In the genomic region with DNA sequence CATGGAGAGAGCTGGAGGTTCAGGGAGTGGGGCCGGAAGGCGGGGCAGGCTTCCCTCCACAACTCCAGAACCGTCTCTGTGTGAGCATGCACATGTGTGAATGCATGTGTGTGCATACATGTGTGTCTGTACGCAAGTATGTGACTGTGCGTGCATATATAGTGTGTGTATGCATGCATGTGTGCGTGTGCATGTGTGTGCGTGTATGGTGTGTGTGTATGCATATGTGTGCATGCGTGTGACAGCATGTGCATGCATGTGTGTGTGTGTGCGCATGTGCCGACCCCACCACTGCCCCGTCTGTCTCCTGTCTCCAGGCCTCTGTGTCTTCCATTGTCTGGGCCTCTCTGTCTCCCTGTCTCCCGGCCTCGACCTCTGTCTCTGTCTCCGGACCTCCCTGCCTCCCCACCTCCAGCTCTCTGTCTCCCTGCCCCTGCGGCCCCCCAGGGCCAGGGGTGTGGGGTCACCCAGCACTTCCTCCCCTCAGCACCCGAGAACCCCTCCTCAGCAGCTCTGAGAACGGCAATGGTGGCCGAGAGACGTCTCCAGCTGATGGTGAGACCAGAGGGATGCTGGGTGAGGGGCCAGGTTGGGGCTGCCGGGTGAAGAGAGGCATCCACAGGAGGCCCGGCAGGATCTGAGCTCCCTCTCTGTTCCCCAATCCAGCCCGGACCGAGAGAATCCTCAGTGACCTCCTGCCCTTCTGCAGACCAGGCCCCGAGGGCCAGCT, we compare ENCODE assay signal across 25 cellular contexts. TPM values are rescaled to one million over a fixed set of nuclear protein-coding genes. Genes with fewer than 3 reads are reported as not detected.
A peak's percentile ranks its signal among the peaks of the same experiment; 100 is the strongest.
DNase-seq lines count a peak whose midpoint lies in the region; ATAC-seq and TF ChIP-seq lines count a peak whose summit lies in the region.
"Had no signal": no experiment of that assay in that cellular context is flagged by ENCODE, and none has a peak within 500 bp of the region (broad histone marks: within the 10 kb centered on the region; RNA-seq: fewer than 3 reads in every experiment).

No MANE protein-coding gene starts in this region.

- CTCF ChIA-PET in Caco-2 (lab: Charles Lee): interaction anchor here (1.5 kb wide), 1 partner anchor 17 kb away, joined by 3 read pairs; no protein-coding TSS in a partner anchor

- WGBS in transverse colon (ENCODE audit: low coverage in 1 of 2), 2 donors: 83% methylated on average over 24 of the region's 24 CpGs; no CpG with 5 or more reads in 1 of the 2 donors
- WGBS in adrenal gland, 4 donors: 87 to 90% (median 90%) methylated on average over 15 to 24 of the region's 24 CpGs

- H3K4me1 Mint-ChIP-seq in Caco-2 (ENCODE audit: low read depth, unreplicated experiment): peaks cover 28% of the 10 kb centered on the region
- H3K4me1 Mint-ChIP-seq in activated T-helper 17 cell treated with anti-CD3 and anti-CD28 coated beads, Interleukin-2, amount 50 U/mL, for 72 hours: peaks cover 17% of the 10 kb centered on the region
- H3K4me1 Mint-ChIP-seq in memory B cell: peaks cover 24% of the 10 kb centered on the region

- peak overlapping the region; percentile 77 to 91 (median 83) for H3K27ac ChIP-seq in transverse colon
- peak overlapping the region in 2 of 4 donors; percentile 59 to 69 for H3K27ac ChIP-seq in Peyer's patch
- H3K27ac ChIP-seq in adrenal gland: no peak overlapping the region
- H3K27ac ChIP-seq: cardiac muscle cell, gastrocnemius medialis, thyroid gland had no signal

- no peaks in the 10 kb centered on the region for H3K9me3 ChIP-seq in Caco-2
- H3K9me3 ChIP-seq in transverse colon: no peaks in the 10 kb centered on the region
- no peaks in the 10 kb centered on the region for H3K9me3 ChIP-seq in Peyer's patch
- H3K9me3 ChIP-seq in adrenal gland (replicated peaks in 1 of 3): no peaks in the 10 kb centered on the region
- H3K9me3 ChIP-seq: gastrocnemius medialis, MG63, thyroid gland had no signal

- H3K27me3 ChIP-seq in Caco-2 (replicated peaks; ENCODE audit: control insufficient read depth, insufficient read depth, low read length) (no peaks in the 10 kb centered on the region), transverse colon (no peaks in the 10 kb centered on the region), Peyer's patch (no peaks in the 10 kb centered on the region), adrenal gland (no peaks in the 10 kb centered on the region)
- H3K27me3 ChIP-seq: gastrocnemius medialis, MG63, thyroid gland had no signal

- ATAC-seq in activated T-helper 17 cell treated with anti-CD3 and anti-CD28 coated beads, Interleukin-2, amount 50 U/mL, for 72 hours (replicated peaks): no peak
- ATAC-seq in memory B cell (ENCODE audit: low read depth): no peak
- ATAC-seq: gastrocnemius medialis had no signal

- peaks cover 30% of the 10 kb centered on the region for H3K36me3 Mint-ChIP-seq in Caco-2 (ENCODE audit: insufficient read depth, unreplicated experiment)
- peaks cover 72% of the 10 kb centered on the region for H3K36me3 Mint-ChIP-seq in activated T-helper 17 cell treated with anti-CD3 and anti-CD28 coated beads, Interleukin-2, amount 50 U/mL, for 72 hours (ENCODE audit: low read depth)
- H3K36me3 Mint-ChIP-seq in memory B cell: peaks cover 35% of the 10 kb centered on the region

- peak overlapping the region; percentile 71 for H3K4me3 Mint-ChIP-seq in Caco-2 (ENCODE audit: unreplicated experiment)
- H3K4me3 Mint-ChIP-seq in activated T-helper 17 cell treated with anti-CD3 and anti-CD28 coated beads, Interleukin-2, amount 50 U/mL, for 72 hours: no peak overlapping the region
- H3K4me3 Mint-ChIP-seq in memory B cell: no peak overlapping the region
- H3K4me3 Mint-ChIP-seq: HFFc6, naive B cell had no signal

- no peak for DNase-seq in Caco-2
- no peak for DNase-seq in memory B cell (ENCODE audit: low spot score in 2 of 2)
- no peak for DNase-seq in transverse colon
- no peak for DNase-seq in ureter (ENCODE audit: low spot score)
- DNase-seq in Peyer's patch: no peak
- DNase-seq in adrenal gland: no peak
- DNase-seq: activated CD4-positive, alpha-beta T cell treated with anti-CD3 and anti-CD28 coated beads for 48 hours; activated CD8-positive, alpha-beta memory T cell treated with anti-CD3 and anti-CD28 coated beads, Interleukin-2, amount 50 U/mL, for 48 hours; activated gamma-delta T cell; amygdala; gastrocnemius medialis; HFFc6; MG63; naive B cell; NCI-H1436 treated with DMSO at 0.1 percent for 48 hours; NCI-H524; stimulated activated naive CD4-positive, alpha-beta T cell treated with Interleukin-2 at 50 U/mL for 16 hours; SW 1271; thyroid gland had no signal

- POLR2A ChIA-PET in Caco-2 (lab: Charles Lee): no interaction called here

- H3K36me3 ChIP-seq in Caco-2 (ENCODE audit: control insufficient read depth, insufficient read depth, low read length) (peaks cover 8% of the 10 kb centered on the region), transverse colon (peaks cover 0 to 43% (median 20%) of the 10 kb centered on the region in 4 donors), Peyer's patch (peaks cover 0 to 70% (median 0%) of the 10 kb centered on the region in 3 donors), adrenal gland (replicated peaks in 1 of 2) (peaks cover 0 to 64% of the 10 kb centered on the region in 2 donors)

- peak overlapping the region; percentile 98 for H3K27ac Mint-ChIP-seq in Caco-2 (ENCODE audit: unreplicated experiment)
- H3K27ac Mint-ChIP-seq in activated T-helper 17 cell treated with anti-CD3 and anti-CD28 coated beads, Interleukin-2, amount 50 U/mL, for 72 hours: peak overlapping the region; percentile 82
- H3K27ac Mint-ChIP-seq in memory B cell: peak overlapping the region; percentile 24
- H3K27ac Mint-ChIP-seq: HFFc6 had no signal

- TF ChIP-seq CTCF in Caco-2 (IDR thresholded peaks at IDR 0.05; ENCODE audit: insufficient read depth in 1 of 2, low read depth in 1 of 2, low read length in 1 of 2, severe bottlenecking in 1 of 2, unreplicated experiment in 1 of 2) (no peak), transverse colon (IDR thresholded peaks at IDR 0.05) (no peak), Peyer's patch (IDR thresholded peaks at IDR 0.05) (no peak), adrenal gland (IDR thresholded peaks at IDR 0.05) (no peak)

- in situ Hi-C loops in transverse colon (cut with MboI; ENCODE audit: low pct_ligation_motif_present in 1 of 4, low pct_unique_long_range_greater_than_20kb in 1 of 4, low sequenced_read_pairs in 3 of 4): no loop called here

- H3K9me3 Mint-ChIP-seq in Caco-2 (ENCODE audit: unreplicated experiment) (no peaks in the 10 kb centered on the region), memory B cell (no peaks in the 10 kb centered on the region)
- no peaks in the 10 kb centered on the region for H3K9me3 Mint-ChIP-seq in activated T-helper 17 cell treated with anti-CD3 and anti-CD28 coated beads, Interleukin-2, amount 50 U/mL, for 72 hours
- H3K9me3 Mint-ChIP-seq: HFFc6, naive B cell had no signal

- H3K27me3 Mint-ChIP-seq in Caco-2 (ENCODE audit: insufficient read depth, unreplicated experiment) (no peaks in the 10 kb centered on the region), memory B cell (no peaks in the 10 kb centered on the region)
- H3K27me3 Mint-ChIP-seq in activated T-helper 17 cell treated with anti-CD3 and anti-CD28 coated beads, Interleukin-2, amount 50 U/mL, for 72 hours: no peaks in the 10 kb centered on the region
- H3K27me3 Mint-ChIP-seq: naive B cell had no signal

- intact Hi-C loops in Caco-2 (cut with micrococcal nuclease; ENCODE audit: unreplicated experiment) (no loop called here), transverse colon (cut with DNase I; ENCODE audit: low total_unique reads) (no loop called here), adrenal gland (cut with DNase I) (no loop called here)

- TF ChIP-seq POLR2A in transverse colon (IDR thresholded peaks at IDR 0.05) (no peak), Peyer's patch (IDR thresholded peaks at IDR 0.05) (no peak), adrenal gland (IDR thresholded peaks at IDR 0.05) (no peak)

- no TSS peak for BruUV-seq in Caco-2 (replicated peaks; lab: Mats Ljungman, UMichigan)

- H3K4me3 ChIP-seq in Caco-2 (ENCODE audit: low read depth, low read length) (no peak overlapping the region), transverse colon (peak overlapping the region in 3 of 4 donors; percentile 15 to 39 (median 15)), Peyer's patch (peak overlapping the region in 2 of 4 donors; percentile 16 to 18), adrenal gland (no peak overlapping the region)
- H3K4me3 ChIP-seq: cardiac muscle cell, gastrocnemius medialis, lung, MG63, thyroid gland had no signal

- no peak for TF ChIP-seq EP300 in transverse colon (IDR thresholded peaks at IDR 0.05; ENCODE audit: low read depth)

- H3K4me1 ChIP-seq in Caco-2: peaks cover 26% of the 10 kb centered on the region
- peaks cover 0 to 21% (median 16%) of the 10 kb centered on the region in 4 donors for H3K4me1 ChIP-seq in transverse colon
- peaks cover 0 to 10% (median 2%) of the 10 kb centered on the region in 4 donors for H3K4me1 ChIP-seq in Peyer's patch
- H3K4me1 ChIP-seq in adrenal gland (replicated peaks in 1 of 2): no peaks in the 10 kb centered on the region
- H3K4me1 ChIP-seq: gastrocnemius medialis, thyroid gland had no signal

RNA-seq across cellular contexts. Expression of gene ARHGEF1, which starts 22.5 kb away (rescaled TPM):
- 60.2 and 63.5 TPM in 2 replicates for total RNA-seq in Caco-2 (2022)
- 100 to 1,000 TPM; 255 to 337 TPM for total RNA-seq in activated T-helper 17 cell treated with anti-CD3 and anti-CD28 coated beads, Interleukin-2, amount 50 U/mL, for 72 hours
- total RNA-seq in transverse colon: 100 to 1,000 TPM in 2 of 4 donors, 10 to 100 TPM in 2; 64.3 to 215 (median 113) TPM
- 120 TPM for total RNA-seq in ureter
- total RNA-seq in Peyer's patch: 100 to 1,000 TPM in 3 of 4 donors, 10 to 100 TPM in 1; 90.0 to 368 (median 148) TPM
- 10 to 100 TPM; 27.9 to 86.9 (median 54.1) TPM for total RNA-seq in adrenal gland
- polyA plus RNA-seq in adrenal gland: 100 to 1,000 TPM in 2 of 3 donors, 1 to 10 TPM in 1; 7.3 to 443 (median 196) TPM

RNA-seq across cellular contexts. Expression of gene ERFL, which starts 22.8 kb away (rescaled TPM):
- total RNA-seq in Caco-2 (2022) (0.23 and 0.49 TPM in 2 replicates), transverse colon (1 to 10 TPM in 2 of 4 donors, under 1 TPM in 2; 0.27 to 1.9 (median 0.95) TPM), ureter (0.36 TPM), Peyer's patch (1 to 10 TPM in 2 of 4 donors, under 1 TPM in 1, not detected in 1; 0.94 to 1.7 (median 1.7) TPM), adrenal gland (not detected)
- 1 to 10 TPM in 1 of 2 donors, under 1 TPM in 1; 0.89 to 2.1 TPM for total RNA-seq in activated T-helper 17 cell treated with anti-CD3 and anti-CD28 coated beads, Interleukin-2, amount 50 U/mL, for 72 hours
- under 1 TPM in 1 of 3 donors, not detected in 2; 0.10 TPM for polyA plus RNA-seq in adrenal gland
- total RNA-seq: esophagus mucosa, G401, gastrocnemius medialis had no signal
- polyA plus RNA-seq: keratinocyte had no signal

RNA-seq across cellular contexts. Expression of gene CD79A, which starts 28.4 kb away (rescaled TPM):
- total RNA-seq in Caco-2 (2022) (0.82 TPM in 1 of 2 replicates, not detected in the other), transverse colon (10 to 100 TPM in 1 of 4 donors, 1 to 10 TPM in 2, not detected in 1; 2.3 to 33.0 (median 8.2) TPM), ureter (3.7 TPM), Peyer's patch (10 to 100 TPM in 1 of 4 donors, 1 to 10 TPM in 3; 2.8 to 65.2 (median 4.2) TPM), adrenal gland (1 to 10 TPM in 1 of 8 donors, under 1 TPM in 4, not detected in 3; 0.36 to 1.0 (median 0.50) TPM)
- under 1 TPM; 0.22 to 0.98 TPM for total RNA-seq in activated T-helper 17 cell treated with anti-CD3 and anti-CD28 coated beads, Interleukin-2, amount 50 U/mL, for 72 hours
- 1 to 10 TPM in 2 of 3 donors, under 1 TPM in 1; 0.37 to 6.2 (median 1.3) TPM for polyA plus RNA-seq in adrenal gland
- total RNA-seq: cardiac muscle cell had no signal

RNA-seq across cellular contexts. Expression of gene RPS19, which starts 45.4 kb away (rescaled TPM):
- total RNA-seq in Caco-2 (2022) (3,297 and 3,418 TPM in 2 replicates), transverse colon (1,000 to 10,000 TPM in 2 of 4 donors, 100 to 1,000 TPM in 2; 595 to 1,336 (median 1,016) TPM), ureter (1,844 TPM), Peyer's patch (100 to 1,000 TPM; 363 to 861 (median 619) TPM), adrenal gland (1,000 to 10,000 TPM in 5 of 8 donors, 100 to 1,000 TPM in 3; 418 to 1,831 (median 1,225) TPM)
- total RNA-seq in activated T-helper 17 cell treated with anti-CD3 and anti-CD28 coated beads, Interleukin-2, amount 50 U/mL, for 72 hours: 1,000 to 10,000 TPM; 3,531 to 4,049 TPM
- 1,000 to 10,000 TPM in 2 of 3 donors, 100 to 1,000 TPM in 1; 534 to 3,405 (median 2,394) TPM for polyA plus RNA-seq in adrenal gland

RNA-seq across cellular contexts. Expression of gene RABAC1, which starts 53.7 kb away (rescaled TPM):
- total RNA-seq in Caco-2 (2022): 64.4 and 70.7 TPM in 2 replicates
- total RNA-seq in activated T-helper 17 cell treated with anti-CD3 and anti-CD28 coated beads, Interleukin-2, amount 50 U/mL, for 72 hours: 10 to 100 TPM; 37.6 to 54.7 TPM
- total RNA-seq in transverse colon: 100 to 1,000 TPM in 3 of 4 donors, 10 to 100 TPM in 1; 75.6 to 235 (median 165) TPM
- total RNA-seq in ureter: 87.1 TPM
- total RNA-seq in Peyer's patch: 100 to 1,000 TPM in 3 of 4 donors, 10 to 100 TPM in 1; 81.7 to 146 (median 124) TPM
- 100 to 1,000 TPM; 136 to 397 (median 183) TPM for total RNA-seq in adrenal gland
- 100 to 1,000 TPM in 2 of 3 donors, 10 to 100 TPM in 1; 17.9 to 303 (median 174) TPM for polyA plus RNA-seq in adrenal gland

Comparison
In these comparisons a context has a peak if more than half of its experiments do, and no peak if none do; other contexts are left out.
1. H3K4me3 ChIP-seq: peak in transverse colon (3 of 4); none in Caco-2 (single experiment) and adrenal gland (0 of 4).
2. H3K27ac Mint-ChIP-seq: peak in every context shown above with its lines; median percentile 98 in Caco-2; 82 in activated T-helper 17 cell treated with anti-CD3 and anti-CD28 coated beads, Interleukin-2, amount 50 U/mL, for 72 hours; 24 in memory B cell.
3. H3K27ac ChIP-seq: peak in transverse colon (4 of 4); none in adrenal gland (0 of 5).